Comparison of ENCODE assay signal across 15 cellular contexts in genomic region chr2:231059756-231060155, GRCh38. TPM values are rescaled to one million over a fixed set of nuclear protein-coding genes. Genes with fewer than 3 reads are reported as not detected.
DNase-seq lines count a peak whose midpoint lies in the region; ATAC-seq, FAIRE-seq and TF ChIP-seq lines count a peak whose summit lies in the region.
"Had no signal": no experiment of that assay in that cellular context is flagged by ENCODE, and none has a peak within 500 bp of the region (broad histone marks: within the 10 kb centered on the region; RNA-seq: fewer than 3 reads in every experiment).

No MANE protein-coding gene starts in this region.

- H3K9me3 Mint-ChIP-seq in stimulated activated naive CD8-positive, alpha-beta T cell treated with anti-CD3 and anti-CD28 coated beads, Interleukin-15, Interleukin-2, amounts not matched to agents 100 ng/mL and 50 ng/mL, for 24 hours, result no peaks in the 10 kb centered on the region
- no peaks in the 10 kb centered on the region for H3K9me3 Mint-ChIP-seq in stimulated activated naive CD8-positive, alpha-beta T cell treated with anti-CD3 and anti-CD28 coated beads, Interleukin-15, amount 100 ng/mL, for 72 hours
- no peaks in the 10 kb centered on the region for H3K9me3 Mint-ChIP-seq in astrocyte (ENCODE audit: unreplicated experiment)

- H3K9me3 ChIP-seq in astrocyte (ENCODE audit: insufficient read depth, low read depth, low read length) (no peaks in the 10 kb centered on the region), liver (ENCODE audit: control insufficient read depth in 4 of 4, low read length in 3 of 4) (no peaks in the 10 kb centered on the region)
- H3K9me3 ChIP-seq: left lung had no signal

- TF ChIP-seq CTCF in astrocyte (IDR thresholded peaks at IDR 0.05; ENCODE audit: insufficient read depth, low read depth, low read length) (no peak), liver (IDR thresholded peaks at IDR 0.05; ENCODE audit: low read depth, low read length, missing input control) (no peak)

- H3K36me3 ChIP-seq in astrocyte (ENCODE audit: insufficient read depth, low read length) (peaks cover 32% of the 10 kb centered on the region), liver (ENCODE audit: control insufficient read depth in 4 of 4, insufficient read depth in 3 of 4, low read depth in 1 of 4, low read length in 3 of 4) (peaks cover 2 to 24% (median 12%) of the 10 kb centered on the region in 4 donors)

- FAIRE-seq in astrocyte (lab: Jason Lieb, UNC), result no peak
- FAIRE-seq: colon, RCC 7860 had no signal

- H3K9ac ChIP-seq in astrocyte (ENCODE audit: low read length) (no peak overlapping the region), liver (ENCODE audit: low read depth in 1 of 2, low read length in 2 of 2) (peak overlapping the region in 1 of 2 donors; percentile 34)

- H3K27me3 ChIP-seq in astrocyte (ENCODE audit: insufficient read depth, low read length) (no peaks in the 10 kb centered on the region), liver (ENCODE audit: control insufficient read depth in 4 of 4, insufficient read depth in 4 of 4, low read length in 3 of 4) (no peaks in the 10 kb centered on the region)
- H3K27me3 ChIP-seq: left lung had no signal

- H3K4me1 Mint-ChIP-seq in stimulated activated naive CD8-positive, alpha-beta T cell treated with anti-CD3 and anti-CD28 coated beads, Interleukin-15, Interleukin-2, amounts not matched to agents 100 ng/mL and 50 ng/mL, for 24 hours (ENCODE audit: low read depth), result peaks cover 39% of the 10 kb centered on the region
- H3K4me1 Mint-ChIP-seq in stimulated activated naive CD8-positive, alpha-beta T cell treated with anti-CD3 and anti-CD28 coated beads, Interleukin-15, amount 100 ng/mL, for 72 hours, result peaks cover 29% of the 10 kb centered on the region
- peaks cover 26% of the 10 kb centered on the region for H3K4me1 Mint-ChIP-seq in astrocyte (ENCODE audit: low read depth, unreplicated experiment)

- H3K4me2 ChIP-seq in astrocyte (ENCODE audit: low read length), result peak overlapping the region; percentile 98

- H4K20me1 ChIP-seq in astrocyte (ENCODE audit: insufficient read depth, low read length), result peaks cover 68% of the 10 kb centered on the region

- ATAC-seq in stimulated activated naive CD8-positive, alpha-beta T cell treated with anti-CD3 and anti-CD28 coated beads, Interleukin-15, amount 100 ng/mL, for 72 hours, result no peak
- ATAC-seq: left lung had no signal

- peaks cover 80% of the 10 kb centered on the region for H3K79me2 ChIP-seq in astrocyte (ENCODE audit: insufficient read depth, low read length)

- WGBS in liver, result 85% methylated on average over 2 of the region's 2 CpGs

- no peak overlapping the region for H2AFZ ChIP-seq in astrocyte (ENCODE audit: low read depth, low read length)

- H3K4me1 ChIP-seq in astrocyte (ENCODE audit: insufficient read depth, low read length) (peaks cover 17% of the 10 kb centered on the region), liver (ENCODE audit: control insufficient read depth in 4 of 4, insufficient read depth in 4 of 4, low read length in 3 of 4) (peaks cover 4 to 44% (median 38%) of the 10 kb centered on the region in 4 donors)

- H3K27ac Mint-ChIP-seq in stimulated activated naive CD8-positive, alpha-beta T cell treated with anti-CD3 and anti-CD28 coated beads, Interleukin-15, Interleukin-2, amounts not matched to agents 100 ng/mL and 50 ng/mL, for 24 hours, result peak overlapping the region; percentile 62
- no peak overlapping the region for H3K27ac Mint-ChIP-seq in stimulated activated naive CD8-positive, alpha-beta T cell treated with anti-CD3 and anti-CD28 coated beads, Interleukin-15, amount 100 ng/mL, for 72 hours
- no peak overlapping the region for H3K27ac Mint-ChIP-seq in astrocyte (ENCODE audit: unreplicated experiment)

- H3K27ac ChIP-seq in astrocyte (ENCODE audit: low read depth, low read length) (no peak overlapping the region), liver (ENCODE audit: low read depth in 1 of 2, low read length in 2 of 2) (peak overlapping the region; percentile 3 to 43)
- H3K27ac ChIP-seq: left lung had no signal

- no peak for TF ChIP-seq RAD21 in liver (IDR thresholded peaks at IDR 0.05)

- H3K4me3 ChIP-seq in astrocyte (ENCODE audit: insufficient read depth, low read depth, low read length), result no peak overlapping the region
- H3K4me3 ChIP-seq in liver (ENCODE audit: low read depth in 1 of 3, low read length in 3 of 3), result no peak overlapping the region
- H3K4me3 ChIP-seq: left lung had no signal

- peaks cover 47% of the 10 kb centered on the region for H3K36me3 Mint-ChIP-seq in stimulated activated naive CD8-positive, alpha-beta T cell treated with anti-CD3 and anti-CD28 coated beads, Interleukin-15, Interleukin-2, amounts not matched to agents 100 ng/mL and 50 ng/mL, for 24 hours (ENCODE audit: low read depth)
- peaks cover 8% of the 10 kb centered on the region for H3K36me3 Mint-ChIP-seq in astrocyte (ENCODE audit: low read depth, unreplicated experiment)

- peak overlapping the region; percentile 18 for H3K4me3 Mint-ChIP-seq in stimulated activated naive CD8-positive, alpha-beta T cell treated with anti-CD3 and anti-CD28 coated beads, Interleukin-15, Interleukin-2, amounts not matched to agents 100 ng/mL and 50 ng/mL, for 24 hours
- no peak overlapping the region for H3K4me3 Mint-ChIP-seq in stimulated activated naive CD8-positive, alpha-beta T cell treated with anti-CD3 and anti-CD28 coated beads, Interleukin-15, amount 100 ng/mL, for 72 hours
- no peak overlapping the region for H3K4me3 Mint-ChIP-seq in astrocyte (ENCODE audit: unreplicated experiment)

- no peak for DNase-seq in stimulated activated naive CD8-positive, alpha-beta T cell treated with anti-CD3 and anti-CD28 coated beads, Interleukin-15, amount 100 ng/mL, for 72 hours
- DNase-seq in astrocyte (ENCODE audit: low read depth) (no peak), AML-193 (lab: John Stamatoyannopoulos, UW) (no peak), T1000 (lab: John Stamatoyannopoulos, UW) (no peak), NCI-H510A treated with DMSO at 0.1 percent for 48 hours (lab: John Stamatoyannopoulos, UW) (no peak), RKO (ENCODE audit: low spot score) (no peak)
- DNase-seq: activated CD4-positive, CD25-positive, alpha-beta regulatory T cell treated with anti-CD3 and anti-CD28 coated beads, Interleukin-2, amount 50 U/mL, for 72 hours; activated CD8-positive, alpha-beta memory T cell treated with anti-CD3 and anti-CD28 coated beads, Interleukin-2, amount 50 U/mL, for 4 hours; left lung; NCI-H1930; NCI-H526 treated with DMSO at 0.1 percent for 48 hours had no signal

- no peaks in the 10 kb centered on the region for H3K27me3 Mint-ChIP-seq in stimulated activated naive CD8-positive, alpha-beta T cell treated with anti-CD3 and anti-CD28 coated beads, Interleukin-15, Interleukin-2, amounts not matched to agents 100 ng/mL and 50 ng/mL, for 24 hours
- no peaks in the 10 kb centered on the region for H3K27me3 Mint-ChIP-seq in stimulated activated naive CD8-positive, alpha-beta T cell treated with anti-CD3 and anti-CD28 coated beads, Interleukin-15, amount 100 ng/mL, for 72 hours
- no peaks in the 10 kb centered on the region for H3K27me3 Mint-ChIP-seq in astrocyte (ENCODE audit: low read depth, unreplicated experiment)

TF ChIP-seq in liver, 16 proteins besides CTCF, POLR2A, EP300 and RAD21 (continues in another document):
- TF ChIP-seq REST (IDR thresholded peaks at IDR 0.05) (no peak), FOXA2 (IDR thresholded peaks at IDR 0.05) (no peak), ATF3 (IDR thresholded peaks at IDR 0.05) (no peak), HNF4A (conservative IDR thresholded peaks at IDR 0.05) (no peak), NR2F2 (IDR thresholded peaks at IDR 0.05) (no peak), EGR1 (IDR thresholded peaks at IDR 0.05; ENCODE audit: low read depth in 2 of 2) (no peak), SP1 (IDR thresholded peaks at IDR 0.05) (no peak), GABPA (IDR thresholded peaks at IDR 0.05 in 1 of 2, conservative IDR thresholded peaks at IDR 0.05 in 1 of 2) (no peak), RXRA (IDR thresholded peaks at IDR 0.05) (no peak), HNF4G (IDR thresholded peaks at IDR 0.05) (no peak), YY1 (IDR thresholded peaks at IDR 0.05) (no peak), TAF1 (conservative IDR thresholded peaks at IDR 0.05) (no peak)
- TF ChIP-seq, protein P1, sequence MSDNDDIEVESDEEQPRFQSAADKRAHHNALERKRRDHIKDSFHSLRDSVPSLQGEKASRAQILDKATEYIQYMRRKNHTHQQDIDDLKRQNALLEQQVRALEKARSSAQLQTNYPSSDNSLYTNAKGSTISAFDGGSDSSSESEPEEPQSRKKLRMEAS (IDR thresholded peaks at IDR 0.05), result no peak

RNA-seq across cellular contexts. Expression of gene PSMD1, which starts 3.1 kb away (rescaled TPM):
- total RNA-seq in astrocyte (149 and 151 TPM in 2 replicates), liver (10 to 100 TPM; 64.9 to 83.3 TPM)
- polyA plus RNA-seq in liver, result 10 to 100 TPM; 31.7 to 71.3 TPM

RNA-seq across cellular contexts. Expression of gene C2orf72, which starts 22.4 kb away (rescaled TPM):
- total RNA-seq in astrocyte, result 0.84 and 1.0 TPM in 2 replicates
- total RNA-seq in liver, result 100 to 1,000 TPM in 1 of 2 donors, 10 to 100 TPM in 1; 74.8 to 141 TPM
- 10 to 100 TPM; 33.2 to 94.9 TPM for polyA plus RNA-seq in liver

Comparison
In these comparisons a context has a peak if more than half of its experiments do, and no peak if none do; other contexts are left out.
1. RNA of gene C2orf72, which starts 22.4 kb away (total RNA-seq): 74.8 to 141 TPM in liver; 0.84 to 1.0 TPM in astrocyte; every median in the first group is over 10 times any median in the second.